Comparison of ENCODE assay signal across 1 cellular context in genomic region chr9:15306068-15306756, GRCh38.
A peak's percentile ranks its signal among the peaks of the same experiment; 100 is the strongest.
TF ChIP-seq lines count a peak whose summit lies in the region.

No MANE protein-coding gene starts in this region.

TF ChIP-seq in HepG2, 621 proteins besides CTCF, POLR2A, EP300 and RAD21 (continued from another document and continues in another):
- TF ChIP-seq ARID5B (CRISPR knock-in tag; IDR thresholded peaks at IDR 0.05): peak; percentile 22; the same call in 1 of the 2 replicates
- TF ChIP-seq RBM22 (optimal IDR thresholded peaks at IDR 0.05; ENCODE audit: low read length): no peak
- TF ChIP-seq FOXK1 (CRISPR knock-in tag; IDR thresholded peaks at IDR 0.05; ENCODE audit: borderline replicate concordance, low read depth): 0 out of 2 replicates have a peak, but pooled peaks have one; percentile 27
- 0 out of 2 replicates have a peak, but pooled peaks have one; percentile 32 for TF ChIP-seq ZNF205 (CRISPR knock-in tag; IDR thresholded peaks at IDR 0.05)
- no peak for TF ChIP-seq TCF7L2 (IDR thresholded peaks at IDR 0.05; ENCODE audit: low read depth, low read length)
- TF ChIP-seq ZNF251 (CRISPR knock-in tag; IDR thresholded peaks at IDR 0.05): no peak
- TF ChIP-seq, protein P1, sequence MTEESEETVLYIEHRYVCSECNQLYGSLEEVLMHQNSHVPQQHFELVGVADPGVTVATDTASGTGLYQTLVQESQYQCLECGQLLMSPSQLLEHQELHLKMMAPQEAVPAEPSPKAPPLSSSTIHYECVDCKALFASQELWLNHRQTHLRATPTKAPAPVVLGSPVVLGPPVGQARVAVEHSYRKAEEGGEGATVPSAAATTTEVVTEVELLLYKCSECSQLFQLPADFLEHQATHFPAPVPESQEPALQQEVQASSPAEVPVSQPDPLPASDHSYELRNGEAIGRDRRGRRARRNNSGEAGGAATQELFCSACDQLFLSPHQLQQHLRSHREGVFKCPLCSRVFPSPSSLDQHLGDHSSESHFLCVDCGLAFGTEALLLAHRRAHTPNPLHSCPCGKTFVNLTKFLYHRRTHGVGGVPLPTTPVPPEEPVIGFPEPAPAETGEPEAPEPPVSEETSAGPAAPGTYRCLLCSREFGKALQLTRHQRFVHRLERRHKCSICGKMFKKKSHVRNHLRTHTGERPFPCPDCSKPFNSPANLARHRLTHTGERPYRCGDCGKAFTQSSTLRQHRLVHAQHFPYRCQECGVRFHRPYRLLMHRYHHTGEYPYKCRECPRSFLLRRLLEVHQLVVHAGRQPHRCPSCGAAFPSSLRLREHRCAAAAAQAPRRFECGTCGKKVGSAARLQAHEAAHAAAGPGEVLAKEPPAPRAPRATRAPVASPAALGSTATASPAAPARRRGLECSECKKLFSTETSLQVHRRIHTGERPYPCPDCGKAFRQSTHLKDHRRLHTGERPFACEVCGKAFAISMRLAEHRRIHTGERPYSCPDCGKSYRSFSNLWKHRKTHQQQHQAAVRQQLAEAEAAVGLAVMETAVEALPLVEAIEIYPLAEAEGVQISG (CRISPR knock-in tag; IDR thresholded peaks at IDR 0.05): 0 out of 2 replicates have a peak, but pooled peaks have one; percentile 59
- TF ChIP-seq KDM2A (CRISPR knock-in tag; IDR thresholded peaks at IDR 0.05; ENCODE audit: borderline replicate concordance, low read depth): peak; percentile 69
- TF ChIP-seq, protein P2, sequence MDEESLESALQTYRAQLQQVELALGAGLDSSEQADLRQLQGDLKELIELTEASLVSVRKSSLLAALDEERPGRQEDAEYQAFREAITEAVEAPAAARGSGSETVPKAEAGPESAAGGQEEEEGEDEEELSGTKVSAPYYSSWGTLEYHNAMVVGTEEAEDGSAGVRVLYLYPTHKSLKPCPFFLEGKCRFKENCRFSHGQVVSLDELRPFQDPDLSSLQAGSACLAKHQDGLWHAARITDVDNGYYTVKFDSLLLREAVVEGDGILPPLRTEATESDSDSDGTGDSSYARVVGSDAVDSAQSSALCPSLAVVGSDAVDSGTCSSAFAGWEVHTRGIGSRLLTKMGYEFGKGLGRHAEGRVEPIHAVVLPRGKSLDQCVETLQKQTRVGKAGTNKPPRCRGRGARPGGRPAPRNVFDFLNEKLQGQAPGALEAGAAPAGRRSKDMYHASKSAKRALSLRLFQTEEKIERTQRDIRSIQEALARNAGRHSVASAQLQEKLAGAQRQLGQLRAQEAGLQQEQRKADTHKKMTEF (CRISPR knock-in tag; IDR thresholded peaks at IDR 0.05): no peak
- TF ChIP-seq, protein P3, sequence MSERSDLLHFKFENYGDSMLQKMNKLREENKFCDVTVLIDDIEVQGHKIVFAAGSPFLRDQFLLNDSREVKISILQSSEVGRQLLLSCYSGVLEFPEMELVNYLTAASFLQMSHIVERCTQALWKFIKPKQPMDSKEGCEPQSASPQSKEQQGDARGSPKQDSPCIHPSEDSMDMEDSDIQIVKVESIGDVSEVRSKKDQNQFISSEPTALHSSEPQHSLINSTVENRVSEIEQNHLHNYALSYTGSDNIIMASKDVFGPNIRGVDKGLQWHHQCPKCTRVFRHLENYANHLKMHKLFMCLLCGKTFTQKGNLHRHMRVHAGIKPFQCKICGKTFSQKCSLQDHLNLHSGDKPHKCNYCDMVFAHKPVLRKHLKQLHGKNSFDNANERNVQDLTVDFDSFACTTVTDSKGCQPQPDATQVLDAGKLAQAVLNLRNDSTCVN (CRISPR knock-in tag; IDR thresholded peaks at IDR 0.05; ENCODE audit: borderline replicate concordance): 0 out of 2 replicates have a peak, but pooled peaks have one; percentile 17
- TF ChIP-seq SMARCE1 (IDR thresholded peaks at IDR 0.05; ENCODE audit: borderline replicate concordance): no peak
- TF ChIP-seq TAF1 (CRISPR knock-in tag; IDR thresholded peaks at IDR 0.05): peak; percentile 16; the same call in 1 of the 2 replicates
- TF ChIP-seq, protein P4, sequence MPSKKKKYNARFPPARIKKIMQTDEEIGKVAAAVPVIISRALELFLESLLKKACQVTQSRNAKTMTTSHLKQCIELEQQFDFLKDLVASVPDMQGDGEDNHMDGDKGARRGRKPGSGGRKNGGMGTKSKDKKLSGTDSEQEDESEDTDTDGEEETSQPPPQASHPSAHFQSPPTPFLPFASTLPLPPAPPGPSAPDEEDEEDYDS (CRISPR knock-in tag; IDR thresholded peaks at IDR 0.05): peak; percentile 28; the same call in 1 of the 2 replicates
- no peak for TF ChIP-seq HOXA7 (CRISPR knock-in tag; IDR thresholded peaks at IDR 0.05)
- TF ChIP-seq, protein P5, sequence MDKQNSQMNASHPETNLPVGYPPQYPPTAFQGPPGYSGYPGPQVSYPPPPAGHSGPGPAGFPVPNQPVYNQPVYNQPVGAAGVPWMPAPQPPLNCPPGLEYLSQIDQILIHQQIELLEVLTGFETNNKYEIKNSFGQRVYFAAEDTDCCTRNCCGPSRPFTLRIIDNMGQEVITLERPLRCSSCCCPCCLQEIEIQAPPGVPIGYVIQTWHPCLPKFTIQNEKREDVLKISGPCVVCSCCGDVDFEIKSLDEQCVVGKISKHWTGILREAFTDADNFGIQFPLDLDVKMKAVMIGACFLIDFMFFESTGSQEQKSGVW (CRISPR knock-in tag; IDR thresholded peaks at IDR 0.05; ENCODE audit: borderline replicate concordance): peak; percentile 19; the same call in 1 of the 2 replicates
- TF ChIP-seq ZBTB37 (CRISPR knock-in tag; IDR thresholded peaks at IDR 0.05): 0 out of 2 replicates have a peak, but pooled peaks have one; percentile 19
- TF ChIP-seq DNMT1 (CRISPR knock-in tag; IDR thresholded peaks at IDR 0.05): no peak
- peak; percentile 24; the same call in 1 of the 2 replicates for TF ChIP-seq KAT7 (CRISPR knock-in tag; IDR thresholded peaks at IDR 0.05; ENCODE audit: borderline replicate concordance)
- TF ChIP-seq BCL6 (CRISPR knock-in tag; IDR thresholded peaks at IDR 0.05): 0 out of 2 replicates have a peak, but pooled peaks have one; percentile 5
- no peak for TF ChIP-seq MTA3 (CRISPR knock-in tag; IDR thresholded peaks at IDR 0.05)
- 0 out of 2 replicates have a peak, but pooled peaks have one; percentile 37 for TF ChIP-seq MIXL1 (CRISPR knock-in tag; IDR thresholded peaks at IDR 0.05)
- TF ChIP-seq ZNF776 (CRISPR knock-in tag; IDR thresholded peaks at IDR 0.05): no peak
- TF ChIP-seq E2F2 (CRISPR knock-in tag; IDR thresholded peaks at IDR 0.05; ENCODE audit: borderline replicate concordance): no peak
- TF ChIP-seq, protein P6, sequence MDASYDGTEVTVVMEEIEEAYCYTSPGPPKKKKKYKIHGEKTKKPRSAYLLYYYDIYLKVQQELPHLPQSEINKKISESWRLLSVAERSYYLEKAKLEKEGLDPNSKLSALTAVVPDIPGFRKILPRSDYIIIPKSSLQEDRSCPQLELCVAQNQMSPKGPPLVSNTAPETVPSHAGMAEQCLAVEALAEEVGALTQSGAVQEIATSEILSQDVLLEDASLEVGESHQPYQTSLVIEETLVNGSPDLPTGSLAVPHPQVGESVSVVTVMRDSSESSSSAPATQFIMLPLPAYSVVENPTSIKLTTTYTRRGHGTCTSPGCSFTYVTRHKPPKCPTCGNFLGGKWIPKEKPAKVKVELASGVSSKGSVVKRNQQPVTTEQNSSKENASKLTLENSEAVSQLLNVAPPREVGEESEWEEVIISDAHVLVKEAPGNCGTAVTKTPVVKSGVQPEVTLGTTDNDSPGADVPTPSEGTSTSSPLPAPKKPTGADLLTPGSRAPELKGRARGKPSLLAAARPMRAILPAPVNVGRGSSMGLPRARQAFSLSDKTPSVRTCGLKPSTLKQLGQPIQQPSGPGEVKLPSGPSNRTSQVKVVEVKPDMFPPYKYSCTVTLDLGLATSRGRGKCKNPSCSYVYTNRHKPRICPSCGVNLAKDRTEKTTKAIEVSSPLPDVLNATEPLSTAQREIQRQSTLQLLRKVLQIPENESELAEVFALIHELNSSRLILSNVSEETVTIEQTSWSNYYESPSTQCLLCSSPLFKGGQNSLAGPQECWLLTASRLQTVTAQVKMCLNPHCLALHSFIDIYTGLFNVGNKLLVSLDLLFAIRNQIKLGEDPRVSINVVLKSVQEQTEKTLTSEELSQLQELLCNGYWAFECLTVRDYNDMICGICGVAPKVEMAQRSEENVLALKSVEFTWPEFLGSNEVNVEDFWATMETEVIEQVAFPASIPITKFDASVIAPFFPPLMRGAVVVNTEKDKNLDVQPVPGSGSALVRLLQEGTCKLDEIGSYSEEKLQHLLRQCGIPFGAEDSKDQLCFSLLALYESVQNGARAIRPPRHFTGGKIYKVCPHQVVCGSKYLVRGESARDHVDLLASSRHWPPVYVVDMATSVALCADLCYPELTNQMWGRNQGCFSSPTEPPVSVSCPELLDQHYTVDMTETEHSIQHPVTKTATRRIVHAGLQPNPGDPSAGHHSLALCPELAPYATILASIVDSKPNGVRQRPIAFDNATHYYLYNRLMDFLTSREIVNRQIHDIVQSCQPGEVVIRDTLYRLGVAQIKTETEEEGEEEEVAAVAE (CRISPR knock-in tag; IDR thresholded peaks at IDR 0.05; ENCODE audit: borderline replicate concordance): no peak
- peak; percentile 23 for TF ChIP-seq FOSL2 (CRISPR knock-in tag; IDR thresholded peaks at IDR 0.05)
- TF ChIP-seq CAMTA2 (CRISPR knock-in tag; IDR thresholded peaks at IDR 0.05; ENCODE audit: borderline replicate concordance): peak; percentile 85; the same call in 1 of the 2 replicates
- no peak for TF ChIP-seq ZNF329 (CRISPR knock-in tag; IDR thresholded peaks at IDR 0.05; ENCODE audit: low read depth)
- no peak for TF ChIP-seq ZFP36L2 (CRISPR knock-in tag; IDR thresholded peaks at IDR 0.05)
- peak; percentile 42; the same call in 1 of the 2 replicates for TF ChIP-seq ZMYM3 (CRISPR knock-in tag; IDR thresholded peaks at IDR 0.05)
- no peak for TF ChIP-seq RFX1 (IDR thresholded peaks at IDR 0.05)
- no peak for TF ChIP-seq SCMH1 (CRISPR knock-in tag; IDR thresholded peaks at IDR 0.05; ENCODE audit: borderline replicate concordance)
- no peak for TF ChIP-seq ZNF326 (CRISPR knock-in tag; IDR thresholded peaks at IDR 0.05; ENCODE audit: borderline replicate concordance)
- TF ChIP-seq ZNF564 (CRISPR knock-in tag; IDR thresholded peaks at IDR 0.05): 0 out of 2 replicates have a peak, but pooled peaks have one; percentile 14
- TF ChIP-seq, protein P7, sequence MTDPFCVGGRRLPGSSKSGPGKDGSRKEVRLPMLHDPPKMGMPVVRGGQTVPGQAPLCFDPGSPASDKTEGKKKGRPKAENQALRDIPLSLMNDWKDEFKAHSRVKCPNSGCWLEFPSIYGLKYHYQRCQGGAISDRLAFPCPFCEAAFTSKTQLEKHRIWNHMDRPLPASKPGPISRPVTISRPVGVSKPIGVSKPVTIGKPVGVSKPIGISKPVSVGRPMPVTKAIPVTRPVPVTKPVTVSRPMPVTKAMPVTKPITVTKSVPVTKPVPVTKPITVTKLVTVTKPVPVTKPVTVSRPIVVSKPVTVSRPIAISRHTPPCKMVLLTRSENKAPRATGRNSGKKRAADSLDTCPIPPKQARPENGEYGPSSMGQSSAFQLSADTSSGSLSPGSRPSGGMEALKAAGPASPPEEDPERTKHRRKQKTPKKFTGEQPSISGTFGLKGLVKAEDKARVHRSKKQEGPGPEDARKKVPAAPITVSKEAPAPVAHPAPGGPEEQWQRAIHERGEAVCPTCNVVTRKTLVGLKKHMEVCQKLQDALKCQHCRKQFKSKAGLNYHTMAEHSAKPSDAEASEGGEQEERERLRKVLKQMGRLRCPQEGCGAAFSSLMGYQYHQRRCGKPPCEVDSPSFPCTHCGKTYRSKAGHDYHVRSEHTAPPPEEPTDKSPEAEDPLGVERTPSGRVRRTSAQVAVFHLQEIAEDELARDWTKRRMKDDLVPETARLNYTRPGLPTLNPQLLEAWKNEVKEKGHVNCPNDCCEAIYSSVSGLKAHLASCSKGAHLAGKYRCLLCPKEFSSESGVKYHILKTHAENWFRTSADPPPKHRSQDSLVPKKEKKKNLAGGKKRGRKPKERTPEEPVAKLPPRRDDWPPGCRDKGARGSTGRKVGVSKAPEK (CRISPR knock-in tag; IDR thresholded peaks at IDR 0.05; ENCODE audit: borderline replicate concordance): 0 out of 2 replicates have a peak, but pooled peaks have one; percentile 21
- 0 out of 2 replicates have a peak, but pooled peaks have one; percentile 16 for TF ChIP-seq PAWR (CRISPR knock-in tag; IDR thresholded peaks at IDR 0.05; ENCODE audit: borderline replicate concordance)
